Comparison of ENCODE assay signal across 13 cellular contexts in the genomic region with DNA sequence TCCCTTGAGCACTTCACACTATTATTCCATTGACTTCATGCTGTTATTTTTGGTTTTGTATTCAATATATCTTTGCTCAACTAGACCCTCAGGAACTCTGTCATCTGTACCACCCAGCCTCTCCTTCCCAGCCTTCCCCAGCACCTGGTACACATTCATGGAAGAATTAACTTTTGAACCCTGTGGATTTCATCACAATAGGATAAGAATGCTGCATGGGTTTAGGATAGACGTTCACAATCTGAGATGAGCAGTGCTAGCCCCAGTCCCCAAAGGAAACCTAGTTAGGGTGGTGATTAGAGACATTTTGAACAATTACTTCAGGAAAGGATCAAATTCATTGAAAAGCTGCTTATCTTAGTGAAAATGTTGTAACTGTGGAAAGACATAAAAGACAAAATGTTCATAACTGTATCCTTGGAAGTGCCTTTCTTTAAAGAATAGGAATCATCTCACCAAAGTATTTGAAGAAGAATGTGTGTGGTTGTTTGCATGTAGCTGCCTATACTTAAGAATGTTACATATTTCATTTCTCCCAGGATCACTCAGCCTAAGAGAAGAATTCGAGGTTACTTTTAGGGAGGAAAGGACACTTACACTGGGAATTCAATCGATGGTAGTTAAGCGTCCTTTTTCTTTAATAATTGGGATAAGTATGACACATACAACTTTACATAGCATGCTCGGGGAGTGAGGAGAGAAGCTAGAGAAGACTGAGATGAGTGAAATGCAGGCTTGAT. TPM values are rescaled to one million over a fixed set of nuclear protein-coding genes. Genes with fewer than 3 reads are reported as not detected.
DNase-seq lines count a peak whose midpoint lies in the region; ATAC-seq and TF ChIP-seq lines count a peak whose summit lies in the region.
"Had no signal": no experiment of that assay in that cellular context is flagged by ENCODE, and none has a peak within 500 bp of the region (broad histone marks: within the 10 kb centered on the region; RNA-seq: fewer than 3 reads in every experiment).

No MANE protein-coding gene starts in this region.

- TF ChIP-seq POLR2A in uterus (IDR thresholded peaks at IDR 0.05) = no peak

- intact Hi-C loops in Right ventricle myocardium superior (cut with DNase I) = no loop called here
- intact Hi-C loops in uterus (cut with DNase I; ENCODE audit: low total_unique reads) = no loop called here

- H3K4me3 Mint-ChIP-seq in nephron progenitor cell = peak overlapping the region; percentile 22
- H3K4me3 Mint-ChIP-seq: activated naive CD4-positive, alpha-beta T cell treated with anti-CD3 and anti-CD28 coated beads, Interleukin-2, amount 50 U/mL, for 24 hours had no signal

- peaks cover 5% of the 10 kb centered on the region for H3K9me3 Mint-ChIP-seq in nephron progenitor cell
- H3K9me3 Mint-ChIP-seq: activated naive CD4-positive, alpha-beta T cell treated with anti-CD3 and anti-CD28 coated beads, Interleukin-2, amount 50 U/mL, for 24 hours had no signal

- no peaks in the 10 kb centered on the region for H3K36me3 Mint-ChIP-seq in nephron progenitor cell (ENCODE audit: low read depth)
- H3K36me3 Mint-ChIP-seq: activated naive CD4-positive, alpha-beta T cell treated with anti-CD3 and anti-CD28 coated beads, Interleukin-2, amount 50 U/mL, for 24 hours had no signal

- H3K36me3 ChIP-seq in right atrium auricular region (no peaks in the 10 kb centered on the region), uterus (no peaks in the 10 kb centered on the region)

- peaks cover 63% of the 10 kb centered on the region for H3K4me1 Mint-ChIP-seq in nephron progenitor cell
- H3K4me1 Mint-ChIP-seq: activated naive CD4-positive, alpha-beta T cell treated with anti-CD3 and anti-CD28 coated beads, Interleukin-2, amount 50 U/mL, for 24 hours had no signal

- peak overlapping the region in 1 of 2 donors; percentile 27 for H3K4me3 ChIP-seq in right atrium auricular region
- peak overlapping the region in 1 of 2 donors; percentile 31 for H3K4me3 ChIP-seq in uterus

- H3K9me3 ChIP-seq in right atrium auricular region (no peaks in the 10 kb centered on the region), uterus (no peaks in the 10 kb centered on the region)

- H3K27me3 Mint-ChIP-seq in nephron progenitor cell (ENCODE audit: low read depth, poor library complexity) = peaks cover 22% of the 10 kb centered on the region

- H3K27me3 ChIP-seq in right atrium auricular region (no peaks in the 10 kb centered on the region), uterus (no peaks in the 10 kb centered on the region)

- ATAC-seq in Right ventricle myocardium superior (ENCODE audit: poor library complexity) (no peak), GM21786 (IDR thresholded peaks at IDR 0.05; ENCODE audit: unreplicated experiment) (no peak), GM18511 (IDR thresholded peaks at IDR 0.05; ENCODE audit: unreplicated experiment) (no peak)

- H3K4me1 ChIP-seq in right atrium auricular region = peaks cover 0 to 41% of the 10 kb centered on the region in 2 donors
- H3K4me1 ChIP-seq in uterus = peaks cover under 1 to 4% of the 10 kb centered on the region in 2 donors

- DNase-seq in right atrium auricular region (ENCODE audit: low spot score) (no peak), Right ventricle myocardium superior (no peak), dedifferentiated amniotic fluid mesenchymal stem cell (ENCODE audit: extremely low spot score) (peak; percentile 44), nephron progenitor cell (no peak), uterus (no peak), OCI-M1 (lab: John Stamatoyannopoulos, UW) (no peak)
- DNase-seq: activated CD4-positive, alpha-beta T cell treated with anti-CD3 and anti-CD28 coated beads for 4 hours; NCI-H2081; RPMI8226; substantia nigra had no signal

- peak overlapping the region; percentile 56 to 66 for H3K27ac ChIP-seq in right atrium auricular region
- peak overlapping the region; percentile 80 to 82 for H3K27ac ChIP-seq in uterus

- no peak for TF ChIP-seq CTCF in right atrium auricular region (IDR thresholded peaks at IDR 0.05)
- TF ChIP-seq CTCF in nephron progenitor cell (IDR thresholded peaks at IDR 0.05) = no peak
- TF ChIP-seq CTCF in uterus (IDR thresholded peaks at IDR 0.05) = no peak

- H3K27ac Mint-ChIP-seq in nephron progenitor cell = no peak overlapping the region
- H3K27ac Mint-ChIP-seq: activated naive CD4-positive, alpha-beta T cell treated with anti-CD3 and anti-CD28 coated beads, Interleukin-2, amount 50 U/mL, for 24 hours had no signal

RNA-seq across cellular contexts. Expression of gene CYP1B1, which starts 21.8 kb away (rescaled TPM):
- total RNA-seq in right atrium auricular region = 10 to 100 TPM; 25.1 to 92.6 TPM
- 17.1 TPM for total RNA-seq in Right ventricle myocardium superior
- 100 to 1,000 TPM in 1 of 4 donors, 10 to 100 TPM in 3; 42.8 to 118 (median 54.5) TPM for total RNA-seq in uterus
